ENCODE assay signal across 11 cellular contexts in genomic region chr11:119375629-119376196, GRCh38. TPM values are rescaled to one million over a fixed set of nuclear protein-coding genes. Genes with fewer than 3 reads are reported as not detected.
DNase-seq lines count a peak whose midpoint lies in the region; ATAC-seq and TF ChIP-seq lines count a peak whose summit lies in the region.
"Had no signal": no experiment of that assay in that cellular context is flagged by ENCODE, and none has a peak within 500 bp of the region (broad histone marks: within the 10 kb centered on the region; RNA-seq: fewer than 3 reads in every experiment).

No MANE protein-coding gene starts in this region.

- no peak overlapping the region for H3K9ac ChIP-seq in smooth muscle cell (ENCODE audit: low read depth)

- H4K20me1 ChIP-seq in smooth muscle cell (ENCODE audit: low read depth) = no peaks in the 10 kb centered on the region

- ATAC-seq in natural killer cell treated with Interleukin-12 subunit alpha and Interleukin-12 subunit beta and Interleukin-15 and Interleukin-18, amount 100 ng/mL, for 72 hours = no peak

- CTCF ChIA-PET in RWPE1 (lab: Yijun Ruan, JAX) = interaction anchor here (0.7 to 7.6 kb wide), 6 partner anchors 11 to 704 kb away, joined by 3 to 77 read pairs (median 6); no protein-coding TSS in a partner anchor

- H3K4me1 ChIP-seq in smooth muscle cell (ENCODE audit: low read depth) = peaks cover 45% of the 10 kb centered on the region

- H3K36me3 ChIP-seq in smooth muscle cell (ENCODE audit: low read depth) = no peaks in the 10 kb centered on the region

- no peaks in the 10 kb centered on the region for H3K27me3 ChIP-seq in smooth muscle cell (ENCODE audit: low read depth)

- H2AFZ ChIP-seq in smooth muscle cell (ENCODE audit: low read depth) = no peak overlapping the region

- POLR2A ChIA-PET in RWPE1 (lab: Yijun Ruan, JAX; ENCODE audit: low non-redundant PET) = interaction anchor here (0.6 kb wide), 1 partner anchor 41 kb away, joined by 3 read pairs; the partner anchor contains the start of gene RNF26

- peaks cover 48% of the 10 kb centered on the region for H3K4me1 Mint-ChIP-seq in neural crest cell
- peaks cover 0 to 2% of the 10 kb centered on the region in 2 donors for H3K4me1 Mint-ChIP-seq in natural killer cell treated with Interleukin-12 subunit alpha and Interleukin-12 subunit beta and Interleukin-15 and Interleukin-18, amount 100 ng/mL, for 72 hours (ENCODE audit: low read depth in 2 of 2)

- 78% methylated on average over 11 of the region's 11 CpGs for WGBS in smooth muscle cell (ENCODE audit: low lambda C conversion rate)

- TF ChIP-seq CTCF in RWPE1 (conservative IDR thresholded peaks at IDR 0.05; ENCODE audit: low read depth) (no peak), neural crest cell (conservative IDR thresholded peaks at IDR 0.05) (no peak), smooth muscle cell (IDR thresholded peaks at IDR 0.05; ENCODE audit: borderline replicate concordance, insufficient read depth, poor library complexity, severe bottlenecking) (no peak)

- peak overlapping the region; percentile 64 for H3K4me3 Mint-ChIP-seq in neural crest cell
- H3K4me3 Mint-ChIP-seq in natural killer cell treated with Interleukin-12 subunit alpha and Interleukin-12 subunit beta and Interleukin-15 and Interleukin-18, amount 100 ng/mL, for 72 hours = no peak overlapping the region
- H3K4me3 Mint-ChIP-seq: immature natural killer cell had no signal

- H3K36me3 Mint-ChIP-seq in neural crest cell (ENCODE audit: low read depth) = no peaks in the 10 kb centered on the region
- no peaks in the 10 kb centered on the region for H3K36me3 Mint-ChIP-seq in natural killer cell treated with Interleukin-12 subunit alpha and Interleukin-12 subunit beta and Interleukin-15 and Interleukin-18, amount 100 ng/mL, for 72 hours
- H3K36me3 Mint-ChIP-seq: immature natural killer cell had no signal

- H3K27me3 Mint-ChIP-seq in neural crest cell (ENCODE audit: low read depth) = peaks cover 10% of the 10 kb centered on the region
- H3K27me3 Mint-ChIP-seq in natural killer cell treated with Interleukin-12 subunit alpha and Interleukin-12 subunit beta and Interleukin-15 and Interleukin-18, amount 100 ng/mL, for 72 hours = peaks cover 0 to 10% of the 10 kb centered on the region in 2 donors

- no peaks in the 10 kb centered on the region for H3K79me2 ChIP-seq in smooth muscle cell (ENCODE audit: low read depth)

- H3F3A ChIP-seq in smooth muscle cell (ENCODE audit: low read depth) = no peaks in the 10 kb centered on the region

- peak; percentile 4 for DNase-seq in 8988T
- DNase-seq in RWPE1 (ENCODE audit: low spot score) = no peak
- DNase-seq in fibroblast of the conjunctiva (ENCODE audit: low read depth) = peak; percentile 80
- no peak for DNase-seq in neural crest cell (ENCODE audit: low read depth, low spot score)
- no peak for DNase-seq in smooth muscle cell (lab: John Stamatoyannopoulos, UW; ENCODE audit: unreplicated experiment)
- no peak for DNase-seq in OCI-M1 (lab: John Stamatoyannopoulos, UW)
- no peak for DNase-seq in NOMO-1 treated with DMSO at 0.1 percent for 48 hours (lab: John Stamatoyannopoulos, UW; ENCODE audit: unreplicated experiment)
- no peak for DNase-seq in natural killer cell treated with Interleukin-12 subunit alpha and Interleukin-12 subunit beta and Interleukin-15 and Interleukin-18, amount 100 ng/mL, for 72 hours (ENCODE audit: low spot score)
- DNase-seq: activated T-cell treated with anti-CD3 and anti-CD28 coated beads, Interleukin-2, amount 50 U/mL, for 1 hour; immature natural killer cell had no signal

- H3K27ac Mint-ChIP-seq in neural crest cell (ENCODE audit: unreplicated experiment) = peak overlapping the region; percentile 75
- H3K27ac Mint-ChIP-seq in natural killer cell treated with Interleukin-12 subunit alpha and Interleukin-12 subunit beta and Interleukin-15 and Interleukin-18, amount 100 ng/mL, for 72 hours = no peak overlapping the region
- H3K27ac Mint-ChIP-seq: immature natural killer cell had no signal

- H3K9me3 ChIP-seq in smooth muscle cell (replicated peaks; ENCODE audit: low read depth) = no peaks in the 10 kb centered on the region

- H3K9me3 Mint-ChIP-seq in neural crest cell = no peaks in the 10 kb centered on the region
- H3K9me3 Mint-ChIP-seq in natural killer cell treated with Interleukin-12 subunit alpha and Interleukin-12 subunit beta and Interleukin-15 and Interleukin-18, amount 100 ng/mL, for 72 hours = no peaks in the 10 kb centered on the region
- H3K9me3 Mint-ChIP-seq: immature natural killer cell had no signal

- H3K4me2 ChIP-seq in smooth muscle cell = no peak overlapping the region

- H3K27ac ChIP-seq in RWPE1 = peak overlapping the region; percentile 100
- H3K27ac ChIP-seq in smooth muscle cell (ENCODE audit: low read depth) = no peak overlapping the region

- H3K4me3 ChIP-seq in smooth muscle cell = no peak overlapping the region

RNA-seq across cellular contexts. Expression of gene USP2, which starts 5.8 kb away (rescaled TPM):
- total RNA-seq in neural crest cell = 3.4 and 3.7 TPM in 2 replicates
- 1.4 and 1.8 TPM in 2 replicates for total RNA-seq in smooth muscle cell
- 0.25 and 2.5 TPM in 2 replicates for polyA plus RNA-seq in smooth muscle cell
- total RNA-seq in natural killer cell treated with Interleukin-12 subunit alpha and Interleukin-12 subunit beta and Interleukin-15 and Interleukin-18, amount 100 ng/mL, for 72 hours = not detected
- polyA plus RNA-seq: immature natural killer cell had no signal

RNA-seq across cellular contexts. Expression of gene MFRP, which starts 29.2 kb away (rescaled TPM):
- not detected in 2 replicates for total RNA-seq in neural crest cell
- total RNA-seq in smooth muscle cell = not detected in 2 replicates
- polyA plus RNA-seq in smooth muscle cell = not detected in 2 replicates
- total RNA-seq in natural killer cell treated with Interleukin-12 subunit alpha and Interleukin-12 subunit beta and Interleukin-15 and Interleukin-18, amount 100 ng/mL, for 72 hours = not detected
- polyA plus RNA-seq: BJ, immature natural killer cell had no signal

RNA-seq across cellular contexts. Expression of gene C1QTNF5, which starts 35.0 kb away (rescaled TPM):
- total RNA-seq in neural crest cell (1.9 and 2.1 TPM in 2 replicates), smooth muscle cell (1.4 and 7.0 TPM in 2 replicates)
- polyA plus RNA-seq in smooth muscle cell = 5.2 and 7.2 TPM in 2 replicates
- total RNA-seq in natural killer cell treated with Interleukin-12 subunit alpha and Interleukin-12 subunit beta and Interleukin-15 and Interleukin-18, amount 100 ng/mL, for 72 hours = not detected
- polyA plus RNA-seq: immature natural killer cell had no signal

RNA-seq across cellular contexts. Expression of gene RNF26, which starts 41.4 kb away (rescaled TPM):
- total RNA-seq in neural crest cell (47.9 and 51.8 TPM in 2 replicates), smooth muscle cell (14.6 and 16.1 TPM in 2 replicates)
- polyA plus RNA-seq in smooth muscle cell = 53.3 and 63.1 TPM in 2 replicates
- 10 to 100 TPM; 16.6 to 32.5 TPM for total RNA-seq in natural killer cell treated with Interleukin-12 subunit alpha and Interleukin-12 subunit beta and Interleukin-15 and Interleukin-18, amount 100 ng/mL, for 72 hours

RNA-seq across cellular contexts. Expression of gene THY1, which starts 47.3 kb away (rescaled TPM):
- total RNA-seq in neural crest cell (75.4 and 90.3 TPM in 2 replicates), smooth muscle cell (266 and 297 TPM in 2 replicates)
- 411 and 614 TPM in 2 replicates for polyA plus RNA-seq in smooth muscle cell
- not detected for total RNA-seq in natural killer cell treated with Interleukin-12 subunit alpha and Interleukin-12 subunit beta and Interleukin-15 and Interleukin-18, amount 100 ng/mL, for 72 hours
- polyA plus RNA-seq: immature natural killer cell had no signal

Comparison
In these comparisons a context has a peak if more than half of its experiments do, and no peak if none do; other contexts are left out.
1. DNase-seq: peak in 8988T (single experiment) and fibroblast of the conjunctiva (single experiment); none in RWPE1 (single experiment), neural crest cell (single experiment), smooth muscle cell (single experiment), OCI-M1 (single experiment), NOMO-1 treated with DMSO at 0.1 percent for 48 hours (single experiment) and natural killer cell treated with Interleukin-12 subunit alpha and Interleukin-12 subunit beta and Interleukin-15 and Interleukin-18, amount 100 ng/mL, for 72 hours (single experiment).